19 cellular contexts compared by ENCODE assay signal in genomic region chr2:226435146-226435545, GRCh38.
"Had no signal": no experiment of that assay in that cellular context is flagged by ENCODE, and none has a peak within 500 bp of the region (broad histone marks: within the 10 kb centered on the region; RNA-seq: fewer than 3 reads in every experiment).

No MANE protein-coding gene starts in this region.

- H3K27ac ChIP-seq: adrenal gland, lower lobe of right lung, prostate gland had no signal

- H3K4me3 ChIP-seq: adrenal gland, lower lobe of right lung, prostate gland had no signal

- H3K4me1 ChIP-seq: adrenal gland, lower lobe of right lung, prostate gland had no signal

- H3K4me1 Mint-ChIP-seq: activated CD4-positive, alpha-beta T cell treated with anti-CD3 and anti-CD28 coated beads, Interleukin-2, amount 10 ng/mL, durations not matched to agents 7 days and 5 days; activated T-helper 17 cell treated with anti-CD3 and anti-CD28 coated beads, Interleukin-2, amount 50 U/mL, for 72 hours; central memory CD8-positive, alpha-beta T cell; naive thymus-derived CD8-positive, alpha-beta T cell had no signal

- H3K4me3 Mint-ChIP-seq: activated CD4-positive, alpha-beta T cell treated with anti-CD3 and anti-CD28 coated beads, Interleukin-2, amount 10 ng/mL, durations not matched to agents 7 days and 5 days; activated naive CD4-positive, alpha-beta T cell treated with anti-CD3 and anti-CD28 coated beads for 36 hours; activated T-helper 17 cell treated with anti-CD3 and anti-CD28 coated beads, Interleukin-2, amount 50 U/mL, for 72 hours; central memory CD8-positive, alpha-beta T cell; naive thymus-derived CD8-positive, alpha-beta T cell had no signal

- H3K36me3 ChIP-seq: adrenal gland, lower lobe of right lung, prostate gland had no signal

- H3K9me3 ChIP-seq: adrenal gland, lower lobe of right lung, prostate gland had no signal

- H3K27ac Mint-ChIP-seq: activated CD4-positive, alpha-beta T cell treated with anti-CD3 and anti-CD28 coated beads, Interleukin-2, amount 10 ng/mL, durations not matched to agents 7 days and 5 days; activated naive CD4-positive, alpha-beta T cell treated with anti-CD3 and anti-CD28 coated beads for 36 hours; activated T-helper 17 cell treated with anti-CD3 and anti-CD28 coated beads, Interleukin-2, amount 50 U/mL, for 72 hours; naive thymus-derived CD8-positive, alpha-beta T cell had no signal

- H3K36me3 Mint-ChIP-seq: naive thymus-derived CD8-positive, alpha-beta T cell had no signal

- ATAC-seq: activated T-helper 17 cell treated with anti-CD3 and anti-CD28 coated beads, Interleukin-2, amount 50 U/mL, for 72 hours; lower lobe of right lung; naive thymus-derived CD8-positive, alpha-beta T cell had no signal

- H3K9me3 Mint-ChIP-seq: activated CD4-positive, alpha-beta T cell treated with anti-CD3 and anti-CD28 coated beads, Interleukin-2, amount 10 ng/mL, durations not matched to agents 7 days and 5 days; activated naive CD4-positive, alpha-beta T cell treated with anti-CD3 and anti-CD28 coated beads for 36 hours; activated T-helper 17 cell treated with anti-CD3 and anti-CD28 coated beads, Interleukin-2, amount 50 U/mL, for 72 hours; central memory CD8-positive, alpha-beta T cell had no signal

- H3K27me3 ChIP-seq: adrenal gland had no signal

- DNase-seq: activated CD4-positive, alpha-beta T cell treated with anti-CD3 and anti-CD28 coated beads, Interleukin-2, amount 10 ng/mL, durations not matched to agents 7 days and 5 days; activated CD4-positive, CD25-positive, alpha-beta regulatory T cell; activated naive CD4-positive, alpha-beta T cell treated with anti-CD3 and anti-CD28 coated beads for 36 hours; activated T-cell treated with anti-CD3 and anti-CD28 coated beads for 4 hours; adrenal gland; cortex of kidney; effector CD8-positive, alpha-beta T cell; hypothalamus; kidney glomerular epithelial cell; lower lobe of right lung; naive thymus-derived CD8-positive, alpha-beta T cell; occipital lobe; stimulated activated CD4-positive, alpha-beta T cell treated with anti-CD3 and anti-CD28 coated beads, Interleukin-15, amount 100 ng/mL, for 24 hours; stimulated activated CD4-positive, alpha-beta T cell treated with anti-CD3 and anti-CD28 coated beads, Interleukin-4, amount 100 ng/mL, for 4 hours; T-helper 2 cell; trophoblast cell had no signal
